In genomic region chr2:27217173-27218121, GRCh38 we compare ENCODE assay signal across 8 cellular contexts. TPM values are rescaled to one million over a fixed set of nuclear protein-coding genes. Genes with fewer than 3 reads are reported as not detected.
DNase-seq lines count a peak whose midpoint lies in the region; ATAC-seq and TF ChIP-seq lines count a peak whose summit lies in the region.

CAD (plus strand) TSS chr2:27217369; CDS start chr2:27217552, 183 bp downstream.

- intact Hi-C loops in activated T-helper 2 cell treated with anti-CD3 and anti-CD28 coated beads, Interferon-gamma antibody, Interleukin-2, Interleukin-4, amounts not matched to agents 10 μg/mL and 5 μg/mL and 100 μg/mL, durations not matched to agents 14 hours and 24 hours and 36 hours (cut with micrococcal nuclease): loop anchor here (1.0 kb wide), 1 partner anchor 139 kb away; the partner anchor contains the start of gene GTF3C2

- TF ChIP-seq CTCF in DND-41 (IDR thresholded peaks at IDR 0.05; ENCODE audit: borderline replicate concordance, extremely low read depth, low read length, poor library complexity, severe bottlenecking) (peak; percentile 39), RWPE2 (IDR thresholded peaks at IDR 0.05; ENCODE audit: poor library complexity, severe bottlenecking) (no peak), nephron (IDR thresholded peaks at IDR 0.05; ENCODE audit: unreplicated experiment in 3 of 3) (peak in 2 of 3 experiments; percentile 24 to 36)

- peak within 1 kb of the TSS; percentile 53 to 92 for H3K4me3 ChIP-seq in DND-41 (ENCODE audit: low read depth in 1 of 2, low read length in 2 of 2)
- peak within 1 kb of the TSS; percentile 87 for H3K4me3 ChIP-seq in RWPE2 (ENCODE audit: severe bottlenecking)

- H3K79me2 ChIP-seq in DND-41 (ENCODE audit: insufficient read depth, low read length): peaks cover 68% of the 10 kb centered on the region

- peak; percentile 92 for DNase-seq in DND-41
- DNase-seq in Kasumi-1 (lab: John Stamatoyannopoulos, UW): peak; percentile 86 to 91
- no peak for DNase-seq in RWPE2 (ENCODE audit: low spot score)
- peak; percentile 85 for DNase-seq in activated T-helper 2 cell treated with anti-CD3 and anti-CD28 coated beads, Interferon-gamma antibody, Interleukin-2, Interleukin-4, amounts not matched to agents 10 μg/mL and 5 μg/mL and 100 μg/mL, durations not matched to agents 14 hours and 24 hours and 36 hours (ENCODE audit: low spot score)
- DNase-seq in fibroblast of peridontal ligament (ENCODE audit: extremely low read depth): peak; percentile 67

- peak; percentile 85 for ATAC-seq in DND-41 (ENCODE audit: insufficient read depth, low read depth)
- ATAC-seq in GM21786 (IDR thresholded peaks at IDR 0.05; ENCODE audit: unreplicated experiment): peak; percentile 71
- peak; percentile 87 for ATAC-seq in RWPE2 (ENCODE audit: low read depth)

- H3K4me1 ChIP-seq in DND-41 (ENCODE audit: insufficient read depth, low read length) (peaks cover 44% of the 10 kb centered on the region), RWPE2 (ENCODE audit: insufficient read depth, poor library complexity, severe bottlenecking) (peaks cover 9% of the 10 kb centered on the region)

- H3K4me3 Mint-ChIP-seq in activated T-helper 2 cell treated with anti-CD3 and anti-CD28 coated beads, Interferon-gamma antibody, Interleukin-2, Interleukin-4, amounts not matched to agents 10 μg/mL and 5 μg/mL and 100 μg/mL, durations not matched to agents 14 hours and 24 hours and 36 hours (ENCODE audit: low read depth): peak within 1 kb of the TSS; percentile 89
- H3K4me3 Mint-ChIP-seq in nephron: peak within 1 kb of the TSS; percentile 89 to 95 (median 94)
- H3K4me3 Mint-ChIP-seq in stimulated activated naive CD8-positive, alpha-beta T cell treated with anti-CD3 and anti-CD28 coated beads, Interleukin-15, Interleukin-2, amounts not matched to agents 100 ng/mL and 50 ng/mL, for 24 hours: peak within 1 kb of the TSS; percentile 97

- peak within 1 kb of the TSS; percentile 96 for H3K27ac ChIP-seq in DND-41 (ENCODE audit: low read length)
- peak within 1 kb of the TSS; percentile 53 for H3K27ac ChIP-seq in RWPE2 (ENCODE audit: poor library complexity, severe bottlenecking)

- H4K20me1 ChIP-seq in DND-41 (ENCODE audit: insufficient read depth, low read length): no peaks in the 10 kb centered on the region; the same call in 1 of the 2 replicates

- H3K9me3 ChIP-seq in DND-41 (ENCODE audit: insufficient read depth, low read length, severe bottlenecking) (no peaks in the 10 kb centered on the region), RWPE2 (ENCODE audit: severe bottlenecking) (no peaks in the 10 kb centered on the region)

- H3K27me3 Mint-ChIP-seq in activated T-helper 2 cell treated with anti-CD3 and anti-CD28 coated beads, Interferon-gamma antibody, Interleukin-2, Interleukin-4, amounts not matched to agents 10 μg/mL and 5 μg/mL and 100 μg/mL, durations not matched to agents 14 hours and 24 hours and 36 hours (ENCODE audit: low read depth): no peaks in the 10 kb centered on the region
- H3K27me3 Mint-ChIP-seq in nephron (ENCODE audit: low read depth): no peaks in the 10 kb centered on the region
- no peaks in the 10 kb centered on the region for H3K27me3 Mint-ChIP-seq in stimulated activated naive CD8-positive, alpha-beta T cell treated with anti-CD3 and anti-CD28 coated beads, Interleukin-15, Interleukin-2, amounts not matched to agents 100 ng/mL and 50 ng/mL, for 24 hours

- peak within 1 kb of the TSS; percentile 95 for H3K9ac ChIP-seq in DND-41 (ENCODE audit: low read depth, low read length)

- H2AFZ ChIP-seq in DND-41 (ENCODE audit: low read depth, low read length): peak within 1 kb of the TSS; percentile 92

- H3K36me3 Mint-ChIP-seq in activated T-helper 2 cell treated with anti-CD3 and anti-CD28 coated beads, Interferon-gamma antibody, Interleukin-2, Interleukin-4, amounts not matched to agents 10 μg/mL and 5 μg/mL and 100 μg/mL, durations not matched to agents 14 hours and 24 hours and 36 hours (ENCODE audit: low read depth): peaks cover 78% of the 10 kb centered on the region
- peaks cover 36% of the 10 kb centered on the region for H3K36me3 Mint-ChIP-seq in nephron (ENCODE audit: low read depth)
- H3K36me3 Mint-ChIP-seq in stimulated activated naive CD8-positive, alpha-beta T cell treated with anti-CD3 and anti-CD28 coated beads, Interleukin-15, Interleukin-2, amounts not matched to agents 100 ng/mL and 50 ng/mL, for 24 hours (ENCODE audit: low read depth): peaks cover 72% of the 10 kb centered on the region

- H3K4me1 Mint-ChIP-seq in activated T-helper 2 cell treated with anti-CD3 and anti-CD28 coated beads, Interferon-gamma antibody, Interleukin-2, Interleukin-4, amounts not matched to agents 10 μg/mL and 5 μg/mL and 100 μg/mL, durations not matched to agents 14 hours and 24 hours and 36 hours (ENCODE audit: low read depth): peaks cover 36% of the 10 kb centered on the region
- H3K4me1 Mint-ChIP-seq in nephron: peaks cover 44% of the 10 kb centered on the region
- H3K4me1 Mint-ChIP-seq in stimulated activated naive CD8-positive, alpha-beta T cell treated with anti-CD3 and anti-CD28 coated beads, Interleukin-15, Interleukin-2, amounts not matched to agents 100 ng/mL and 50 ng/mL, for 24 hours (ENCODE audit: low read depth): peaks cover 54% of the 10 kb centered on the region

- peak within 1 kb of the TSS; percentile 71 for H3K4me2 ChIP-seq in DND-41 (ENCODE audit: insufficient read depth, low read length)

- no peaks in the 10 kb centered on the region for H3K9me3 Mint-ChIP-seq in activated T-helper 2 cell treated with anti-CD3 and anti-CD28 coated beads, Interferon-gamma antibody, Interleukin-2, Interleukin-4, amounts not matched to agents 10 μg/mL and 5 μg/mL and 100 μg/mL, durations not matched to agents 14 hours and 24 hours and 36 hours
- no peaks in the 10 kb centered on the region for H3K9me3 Mint-ChIP-seq in nephron
- H3K9me3 Mint-ChIP-seq in stimulated activated naive CD8-positive, alpha-beta T cell treated with anti-CD3 and anti-CD28 coated beads, Interleukin-15, Interleukin-2, amounts not matched to agents 100 ng/mL and 50 ng/mL, for 24 hours: no peaks in the 10 kb centered on the region

- no peaks in the 10 kb centered on the region for H3K27me3 ChIP-seq in DND-41 (ENCODE audit: insufficient read depth, low read length, poor library complexity)
- no peaks in the 10 kb centered on the region for H3K27me3 ChIP-seq in RWPE2 (ENCODE audit: insufficient read depth, poor library complexity, severe bottlenecking)

- peak within 1 kb of the TSS; percentile 83 for H3K27ac Mint-ChIP-seq in activated T-helper 2 cell treated with anti-CD3 and anti-CD28 coated beads, Interferon-gamma antibody, Interleukin-2, Interleukin-4, amounts not matched to agents 10 μg/mL and 5 μg/mL and 100 μg/mL, durations not matched to agents 14 hours and 24 hours and 36 hours
- peak within 1 kb of the TSS; percentile 87 to 97 (median 94) for H3K27ac Mint-ChIP-seq in nephron
- peak within 1 kb of the TSS; percentile 97 for H3K27ac Mint-ChIP-seq in stimulated activated naive CD8-positive, alpha-beta T cell treated with anti-CD3 and anti-CD28 coated beads, Interleukin-15, Interleukin-2, amounts not matched to agents 100 ng/mL and 50 ng/mL, for 24 hours

- H3K36me3 ChIP-seq in DND-41 (ENCODE audit: insufficient read depth, low read length): peaks cover 62% of the 10 kb centered on the region
- H3K36me3 ChIP-seq in RWPE2 (ENCODE audit: low read depth): peaks cover 81% of the 10 kb centered on the region

RNA-seq across cellular contexts. Expression of gene CAD, which starts in this region (rescaled TPM):
- total RNA-seq in activated T-helper 2 cell treated with anti-CD3 and anti-CD28 coated beads, Interferon-gamma antibody, Interleukin-2, Interleukin-4, amounts not matched to agents 10 μg/mL and 5 μg/mL and 100 μg/mL, durations not matched to agents 14 hours and 24 hours and 36 hours: 141 and 146 TPM in 2 replicates
